2 cellular contexts compared by ENCODE assay signal in the genomic region with DNA sequence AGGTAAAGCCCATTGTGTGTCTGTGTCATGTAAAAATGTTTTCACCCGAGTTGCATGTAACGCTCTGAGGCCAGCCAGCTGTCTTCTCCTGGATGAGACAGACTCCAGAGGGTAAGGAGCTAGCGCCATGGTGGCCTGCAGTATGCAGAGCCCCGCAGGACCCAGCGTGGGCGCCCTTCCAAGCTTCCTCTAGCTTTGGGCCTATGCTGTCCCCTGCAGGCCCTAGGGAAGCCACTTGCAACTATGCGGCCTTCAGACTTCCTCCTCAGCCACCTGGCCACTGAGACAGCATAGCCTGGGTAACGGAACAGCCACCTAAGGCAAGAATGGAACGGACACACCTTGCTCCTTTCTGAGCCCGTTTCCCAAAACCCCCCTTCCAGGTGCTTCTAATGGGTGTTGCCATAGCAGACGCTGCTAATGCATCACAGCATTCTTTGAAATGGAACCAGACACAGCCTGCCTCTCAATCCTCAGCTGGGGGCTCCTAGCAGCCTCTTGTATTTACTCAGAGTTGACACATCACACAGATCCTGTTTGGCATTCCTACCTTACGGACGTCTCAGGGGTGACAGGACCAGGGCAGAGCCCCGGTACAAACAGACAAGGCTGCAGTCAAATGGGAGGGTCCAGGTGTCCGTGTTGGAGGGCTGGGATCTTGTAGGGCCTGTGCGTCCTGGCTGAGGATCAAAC.
TF ChIP-seq lines count a peak whose summit lies in the region.

No MANE protein-coding gene starts in this region.

TF ChIP-seq in SK-N-SH treated with all-trans-retinoic acid at 6 μM for 48 hours, 23 proteins besides CTCF, POLR2A, EP300 and RAD21:
- no peak for TF ChIP-seq TOX (CRISPR knock-in tag; IDR thresholded peaks at IDR 0.05; ENCODE audit: borderline replicate concordance)
- no peak for TF ChIP-seq CSDC2 (CRISPR knock-in tag; IDR thresholded peaks at IDR 0.05)
- TF ChIP-seq ZNF8 (CRISPR knock-in tag; IDR thresholded peaks at IDR 0.05), result no peak
- TF ChIP-seq ARNTL (CRISPR knock-in tag; IDR thresholded peaks at IDR 0.05; ENCODE audit: borderline replicate concordance, low read depth), result no peak
- TF ChIP-seq, protein P1, sequence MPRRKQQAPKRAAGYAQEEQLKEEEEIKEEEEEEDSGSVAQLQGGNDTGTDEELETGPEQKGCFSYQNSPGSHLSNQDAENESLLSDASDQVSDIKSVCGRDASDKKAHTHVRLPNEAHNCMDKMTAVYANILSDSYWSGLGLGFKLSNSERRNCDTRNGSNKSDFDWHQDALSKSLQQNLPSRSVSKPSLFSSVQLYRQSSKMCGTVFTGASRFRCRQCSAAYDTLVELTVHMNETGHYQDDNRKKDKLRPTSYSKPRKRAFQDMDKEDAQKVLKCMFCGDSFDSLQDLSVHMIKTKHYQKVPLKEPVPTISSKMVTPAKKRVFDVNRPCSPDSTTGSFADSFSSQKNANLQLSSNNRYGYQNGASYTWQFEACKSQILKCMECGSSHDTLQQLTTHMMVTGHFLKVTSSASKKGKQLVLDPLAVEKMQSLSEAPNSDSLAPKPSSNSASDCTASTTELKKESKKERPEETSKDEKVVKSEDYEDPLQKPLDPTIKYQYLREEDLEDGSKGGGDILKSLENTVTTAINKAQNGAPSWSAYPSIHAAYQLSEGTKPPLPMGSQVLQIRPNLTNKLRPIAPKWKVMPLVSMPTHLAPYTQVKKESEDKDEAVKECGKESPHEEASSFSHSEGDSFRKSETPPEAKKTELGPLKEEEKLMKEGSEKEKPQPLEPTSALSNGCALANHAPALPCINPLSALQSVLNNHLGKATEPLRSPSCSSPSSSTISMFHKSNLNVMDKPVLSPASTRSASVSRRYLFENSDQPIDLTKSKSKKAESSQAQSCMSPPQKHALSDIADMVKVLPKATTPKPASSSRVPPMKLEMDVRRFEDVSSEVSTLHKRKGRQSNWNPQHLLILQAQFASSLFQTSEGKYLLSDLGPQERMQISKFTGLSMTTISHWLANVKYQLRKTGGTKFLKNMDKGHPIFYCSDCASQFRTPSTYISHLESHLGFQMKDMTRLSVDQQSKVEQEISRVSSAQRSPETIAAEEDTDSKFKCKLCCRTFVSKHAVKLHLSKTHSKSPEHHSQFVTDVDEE (CRISPR knock-in tag; IDR thresholded peaks at IDR 0.05), result no peak
- TF ChIP-seq, protein P2, sequence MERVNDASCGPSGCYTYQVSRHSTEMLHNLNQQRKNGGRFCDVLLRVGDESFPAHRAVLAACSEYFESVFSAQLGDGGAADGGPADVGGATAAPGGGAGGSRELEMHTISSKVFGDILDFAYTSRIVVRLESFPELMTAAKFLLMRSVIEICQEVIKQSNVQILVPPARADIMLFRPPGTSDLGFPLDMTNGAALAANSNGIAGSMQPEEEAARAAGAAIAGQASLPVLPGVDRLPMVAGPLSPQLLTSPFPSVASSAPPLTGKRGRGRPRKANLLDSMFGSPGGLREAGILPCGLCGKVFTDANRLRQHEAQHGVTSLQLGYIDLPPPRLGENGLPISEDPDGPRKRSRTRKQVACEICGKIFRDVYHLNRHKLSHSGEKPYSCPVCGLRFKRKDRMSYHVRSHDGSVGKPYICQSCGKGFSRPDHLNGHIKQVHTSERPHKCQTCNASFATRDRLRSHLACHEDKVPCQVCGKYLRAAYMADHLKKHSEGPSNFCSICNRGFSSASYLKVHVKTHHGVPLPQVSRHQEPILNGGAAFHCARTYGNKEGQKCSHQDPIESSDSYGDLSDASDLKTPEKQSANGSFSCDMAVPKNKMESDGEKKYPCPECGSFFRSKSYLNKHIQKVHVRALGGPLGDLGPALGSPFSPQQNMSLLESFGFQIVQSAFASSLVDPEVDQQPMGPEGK (CRISPR knock-in tag; IDR thresholded peaks at IDR 0.05; ENCODE audit: borderline replicate concordance), result no peak
- no peak for TF ChIP-seq ZNF565 (CRISPR knock-in tag; conservative IDR thresholded peaks at IDR 0.05; ENCODE audit: low read depth)
- TF ChIP-seq ZFP3 (CRISPR knock-in tag; IDR thresholded peaks at IDR 0.05), result no peak
- no peak for TF ChIP-seq ESRRG (CRISPR knock-in tag; IDR thresholded peaks at IDR 0.05)
TF ChIP-seq in SK-N-SH treated with all-trans-retinoic acid at 6 μM for 48 hours: peak in this region for 0.

TF ChIP-seq in SK-N-SH, 30 proteins besides CTCF, POLR2A, EP300 and RAD21:
- TF ChIP-seq PBX3 (IDR thresholded peaks at IDR 0.05) (no peak), RFX5 (IDR thresholded peaks at IDR 0.05; ENCODE audit: low read length) (no peak), RCOR1 (IDR thresholded peaks at IDR 0.05; ENCODE audit: low read length) (no peak), USF1 (IDR thresholded peaks at IDR 0.05; ENCODE audit: borderline replicate concordance, low read depth) (no peak), MEF2A (IDR thresholded peaks at IDR 0.05; ENCODE audit: borderline replicate concordance, low read depth) (no peak), SIN3A (IDR thresholded peaks at IDR 0.05; ENCODE audit: borderline replicate concordance, low read depth, low read length) (no peak), TCF12 (IDR thresholded peaks at IDR 0.05) (no peak), EZH2phosphoT487 (IDR thresholded peaks at IDR 0.05; ENCODE audit: borderline replicate concordance, low read depth) (no peak), FOXM1 (IDR thresholded peaks at IDR 0.05; ENCODE audit: low read depth) (no peak), TEAD4 (IDR thresholded peaks at IDR 0.05; ENCODE audit: borderline replicate concordance, insufficient read depth) (no peak), GATA2 (CRISPR knock-in tag; IDR thresholded peaks at IDR 0.05) (no peak), POLR2AphosphoS5 (IDR thresholded peaks at IDR 0.05; ENCODE audit: low read depth, low read length) (no peak), YY1 (IDR thresholded peaks at IDR 0.05; ENCODE audit: low read depth) (no peak), GABPA (IDR thresholded peaks at IDR 0.05; ENCODE audit: low read depth) (no peak)
- TF ChIP-seq, protein P3, sequence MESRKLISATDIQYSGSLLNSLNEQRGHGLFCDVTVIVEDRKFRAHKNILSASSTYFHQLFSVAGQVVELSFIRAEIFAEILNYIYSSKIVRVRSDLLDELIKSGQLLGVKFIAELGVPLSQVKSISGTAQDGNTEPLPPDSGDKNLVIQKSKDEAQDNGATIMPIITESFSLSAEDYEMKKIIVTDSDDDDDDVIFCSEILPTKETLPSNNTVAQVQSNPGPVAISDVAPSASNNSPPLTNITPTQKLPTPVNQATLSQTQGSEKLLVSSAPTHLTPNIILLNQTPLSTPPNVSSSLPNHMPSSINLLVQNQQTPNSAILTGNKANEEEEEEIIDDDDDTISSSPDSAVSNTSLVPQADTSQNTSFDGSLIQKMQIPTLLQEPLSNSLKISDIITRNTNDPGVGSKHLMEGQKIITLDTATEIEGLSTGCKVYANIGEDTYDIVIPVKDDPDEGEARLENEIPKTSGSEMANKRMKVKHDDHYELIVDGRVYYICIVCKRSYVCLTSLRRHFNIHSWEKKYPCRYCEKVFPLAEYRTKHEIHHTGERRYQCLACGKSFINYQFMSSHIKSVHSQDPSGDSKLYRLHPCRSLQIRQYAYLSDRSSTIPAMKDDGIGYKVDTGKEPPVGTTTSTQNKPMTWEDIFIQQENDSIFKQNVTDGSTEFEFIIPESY (IDR thresholded peaks at IDR 0.05; ENCODE audit: borderline replicate concordance, low read depth), result no peak
- TF ChIP-seq, protein P4, sequence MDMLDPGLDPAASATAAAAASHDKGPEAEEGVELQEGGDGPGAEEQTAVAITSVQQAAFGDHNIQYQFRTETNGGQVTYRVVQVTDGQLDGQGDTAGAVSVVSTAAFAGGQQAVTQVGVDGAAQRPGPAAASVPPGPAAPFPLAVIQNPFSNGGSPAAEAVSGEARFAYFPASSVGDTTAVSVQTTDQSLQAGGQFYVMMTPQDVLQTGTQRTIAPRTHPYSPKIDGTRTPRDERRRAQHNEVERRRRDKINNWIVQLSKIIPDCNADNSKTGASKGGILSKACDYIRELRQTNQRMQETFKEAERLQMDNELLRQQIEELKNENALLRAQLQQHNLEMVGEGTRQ (IDR thresholded peaks at IDR 0.05; ENCODE audit: borderline replicate concordance, low read depth, low read length), result no peak
